ENCODE assay signal across 8 cellular contexts in the genomic region with DNA sequence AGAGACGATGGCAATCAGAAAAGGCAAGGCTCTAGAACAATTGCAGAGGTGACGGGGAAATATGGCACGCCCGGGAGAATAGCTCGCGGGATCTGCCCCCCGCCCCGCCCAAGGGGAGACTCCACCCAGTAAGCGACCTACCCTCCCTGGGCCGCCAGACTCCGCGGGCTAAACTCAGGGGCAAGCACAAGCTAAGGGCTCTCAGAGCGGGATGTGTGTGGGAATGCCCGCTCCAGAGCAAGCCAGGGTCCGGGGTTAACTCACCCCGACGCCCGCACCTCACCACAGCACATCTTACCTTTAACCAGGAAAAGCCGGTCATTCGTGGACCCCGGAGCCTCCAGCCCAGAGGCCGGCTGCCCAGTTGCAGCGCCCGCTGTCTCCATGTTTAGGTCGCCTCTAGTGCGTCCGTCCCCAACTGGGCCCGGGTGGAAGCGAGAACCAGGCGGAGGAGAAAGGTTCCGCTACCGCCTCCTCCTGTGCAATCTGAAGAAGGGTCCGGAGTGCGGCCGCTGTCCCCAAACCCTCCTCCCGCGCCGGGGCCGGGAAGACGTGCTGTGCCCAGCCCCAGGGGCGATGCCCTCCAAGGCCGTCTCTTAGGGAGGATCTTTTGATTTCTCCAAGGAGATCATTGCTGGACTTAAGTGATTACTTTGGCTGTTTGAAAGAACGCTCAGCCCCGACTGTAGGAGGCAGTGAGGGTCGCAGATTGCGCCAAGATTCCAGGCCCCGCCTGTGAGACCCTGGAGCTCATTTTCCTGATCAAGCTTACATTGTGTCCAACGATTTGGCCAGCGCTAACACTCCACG. TPM values are rescaled to one million over a fixed set of nuclear protein-coding genes. Genes with fewer than 3 reads are reported as not detected.
DNase-seq lines count a peak whose midpoint lies in the region; ATAC-seq and TF ChIP-seq lines count a peak whose summit lies in the region.

A gene (minus strand): TSS at position 406 of the 810 bp plus-strand sequence. CDS start 20 bp downstream, at position 386.

- peak within 1 kb of the TSS; percentile 95 for H3K27ac ChIP-seq in WERI-Rb-1
- peak within 1 kb of the TSS; percentile 87 to 92 for H3K27ac ChIP-seq in left lung

- H3K4me3 Mint-ChIP-seq in chondrocyte (ENCODE audit: unreplicated experiment), result peak within 1 kb of the TSS; percentile 95

- H3K36me3 ChIP-seq in WERI-Rb-1 (peaks cover 27% of the 10 kb centered on the region), left lung (peaks cover 0 to 6% of the 10 kb centered on the region in 2 donors)

- peak; percentile 89 for ATAC-seq in HG03196 (IDR thresholded peaks at IDR 0.05; ENCODE audit: unreplicated experiment)
- peak; percentile 99 for ATAC-seq in left lung

- H3K4me1 ChIP-seq in left lung, result peaks cover 5 to 19% of the 10 kb centered on the region in 2 donors

- intact Hi-C loops in left lung (cut with DNase I), result no loop called here

- H3K9me3 Mint-ChIP-seq in chondrocyte (ENCODE audit: low read depth), result no peaks in the 10 kb centered on the region

- H3K27me3 ChIP-seq in WERI-Rb-1 (ENCODE audit: insufficient read depth, low read depth, severe bottlenecking) (no peaks in the 10 kb centered on the region), left lung (peaks cover 0 to 14% of the 10 kb centered on the region in 2 donors)

- DNase-seq in activated naive CD4-positive, alpha-beta T cell treated with Interleukin-2 at 50 U/mL for 16 hours, result peak; percentile 93
- no peak for DNase-seq in activated naive CD4-positive, alpha-beta T cell (lab: John Stamatoyannopoulos, UW)
- DNase-seq in WERI-Rb-1 (peak; percentile 95), chondrocyte (ENCODE audit: low spot score) (peak; percentile 97), left lung (peak; percentile 91 to 96), cerebellar nuclear complex (lab: John Stamatoyannopoulos, UW) (no peak)
- peak; percentile 88 for DNase-seq in stimulated activated CD4-positive, alpha-beta T cell treated with anti-CD3 and anti-CD28 coated beads, Interleukin-4, amount 100 ng/mL, for 1 hour

- TF ChIP-seq CTCF in WERI-Rb-1 (IDR thresholded peaks at IDR 0.05; ENCODE audit: low read depth, low read length) (peak; percentile 13; the same call in 1 of the 2 replicates), chondrocyte (IDR thresholded peaks at IDR 0.05) (peak; percentile 70), left lung (IDR thresholded peaks at IDR 0.05) (peak in 1 of 2 donors; percentile 16)

- H3K36me3 Mint-ChIP-seq in chondrocyte (ENCODE audit: low read depth), result no peaks in the 10 kb centered on the region

- peak within 1 kb of the TSS; percentile 84 for H3K4me3 ChIP-seq in WERI-Rb-1 (ENCODE audit: low read depth, low read length)
- H3K4me3 ChIP-seq in left lung, result peak within 1 kb of the TSS; percentile 58

- peak within 1 kb of the TSS; percentile 99 for H3K27ac Mint-ChIP-seq in chondrocyte (ENCODE audit: unreplicated experiment)

- peaks cover 25% of the 10 kb centered on the region for H3K4me1 Mint-ChIP-seq in chondrocyte (ENCODE audit: low read depth)

- peaks cover 1% of the 10 kb centered on the region for H3K27me3 Mint-ChIP-seq in chondrocyte (ENCODE audit: low read depth)

- H3K9me3 ChIP-seq in WERI-Rb-1 (ENCODE audit: severe bottlenecking) (no peaks in the 10 kb centered on the region), left lung (no peaks in the 10 kb centered on the region)

RNA-seq across cellular contexts. Expression of the gene that starts here (rescaled TPM):
- total RNA-seq in chondrocyte (9.6 to 10.7 TPM (median 9.7 TPM) in 3 replicates), left lung (10 to 100 TPM; 10.9 to 11.5 TPM)

Comparison
In these comparisons a context has a peak if more than half of its experiments do, and no peak if none do; other contexts are left out.
1. DNase-seq: peak in activated naive CD4-positive, alpha-beta T cell treated with Interleukin-2 at 50 U/mL for 16 hours (single experiment), WERI-Rb-1 (single experiment), chondrocyte (single experiment), left lung (2 of 2) and stimulated activated CD4-positive, alpha-beta T cell treated with anti-CD3 and anti-CD28 coated beads, Interleukin-4, amount 100 ng/mL, for 1 hour (single experiment); none in activated naive CD4-positive, alpha-beta T cell (0 of 4) and cerebellar nuclear complex (0 of 2).